Comparison of ENCODE assay signal across 10 cellular contexts in genomic region chr2:94870392-94871225, GRCh38. TPM values are rescaled to one million over a fixed set of nuclear protein-coding genes. Genes with fewer than 3 reads are reported as not detected.
DNase-seq lines count a peak whose midpoint lies in the region; ATAC-seq and TF ChIP-seq lines count a peak whose summit lies in the region.
"Had no signal": no experiment of that assay in that cellular context is flagged by ENCODE, and none has a peak within 500 bp of the region (broad histone marks: within the 10 kb centered on the region; RNA-seq: fewer than 3 reads in every experiment).

No MANE protein-coding gene starts in this region.

- H3K36me3 ChIP-seq in A673 (ENCODE audit: insufficient read depth, low read length, poor library complexity, severe bottlenecking) (no peaks in the 10 kb centered on the region), PC-9 (ENCODE audit: low read depth) (no peaks in the 10 kb centered on the region)
- H3K36me3 ChIP-seq: adrenal gland, thyroid gland had no signal

- H3K4me3 Mint-ChIP-seq in glutamatergic neuron (ENCODE audit: unreplicated experiment), result no peak overlapping the region

- H3K9me2 ChIP-seq in PC-9 (ENCODE audit: insufficient read depth), result no peaks in the 10 kb centered on the region

- no peaks in the 10 kb centered on the region for H3K9me3 ChIP-seq in A673 (ENCODE audit: low read depth, low read length, poor library complexity, severe bottlenecking)
- H3K9me3 ChIP-seq in PC-9 (ENCODE audit: insufficient read depth, low read depth), result no peaks in the 10 kb centered on the region
- H3K9me3 ChIP-seq: adrenal gland, thyroid gland had no signal

- CTCF ChIA-PET in A673 (lab: Charles Lee), result no interaction called here
- CTCF ChIA-PET in GM10248 (lab: Yijun Ruan, JAX), result interaction anchor here (1.0 kb wide), 1 partner anchor 10 kb away, joined by 3 read pairs; no protein-coding TSS in a partner anchor
- CTCF ChIA-PET in PC-9 (lab: Charles Lee), result no interaction called here

- no peaks in the 10 kb centered on the region for H3K79me2 ChIP-seq in PC-9 (ENCODE audit: low read depth)

- H3K4me1 ChIP-seq in A673 (ENCODE audit: insufficient read depth, low read length, poor library complexity, severe bottlenecking), result no peaks in the 10 kb centered on the region
- H3K4me1 ChIP-seq in PC-9 (replicated peaks; ENCODE audit: insufficient read depth), result peaks cover 6% of the 10 kb centered on the region; the same call in 1 of the 2 replicates
- H3K4me1 ChIP-seq: adrenal gland had no signal

- peaks cover 8% of the 10 kb centered on the region for H3K27me3 Mint-ChIP-seq in glutamatergic neuron (ENCODE audit: unreplicated experiment)

- no peaks in the 10 kb centered on the region for H4K20me1 ChIP-seq in PC-9 (ENCODE audit: insufficient read depth)

- TF ChIP-seq CTCF in A673 (conservative IDR thresholded peaks at IDR 0.05; ENCODE audit: low read depth, low read length) (peak; percentile 71), GM10248 (IDR thresholded peaks at IDR 0.05; ENCODE audit: control extremely low read depth, extremely low read depth, low read depth, missing control alignments) (peak; percentile 60), PC-9 (conservative IDR thresholded peaks at IDR 0.05) (peak; percentile 83), glutamatergic neuron (IDR thresholded peaks at IDR 0.05; ENCODE audit: partially characterized antibody, unreplicated experiment) (peak; percentile 77)

- no TSS peak for BruUV-seq in A673 (replicated peaks; lab: Mats Ljungman, UMichigan)
- no TSS peak for BruUV-seq in PC-9 (replicated peaks; lab: Mats Ljungman, UMichigan)

- H3K4me1 Mint-ChIP-seq in glutamatergic neuron (ENCODE audit: low read depth, unreplicated experiment), result no peaks in the 10 kb centered on the region

- peak overlapping the region; percentile 75 for H3K4me2 ChIP-seq in PC-9

- H3F3A ChIP-seq in PC-9 (ENCODE audit: insufficient read depth, low read depth), result no peaks in the 10 kb centered on the region

- no peak overlapping the region for H2AFZ ChIP-seq in PC-9

- intact Hi-C loops in A673 (cut with micrococcal nuclease; ENCODE audit: unreplicated experiment) (loop anchor here (5.0 kb wide), 1 partner anchor 247 kb away; no protein-coding TSS in a partner anchor), PC-9 (cut with micrococcal nuclease; ENCODE audit: unreplicated experiment) (loop anchor here (5.0 to 10.0 kb wide), 2 partner anchors 87 to 334 kb away; partner anchors contain the start of gene ZNF892)

- POLR2A ChIA-PET in A673 (lab: Charles Lee; ENCODE audit: low non-redundant PET), result no interaction called here
- POLR2A ChIA-PET in GM10248 (lab: Yijun Ruan, JAX), result no interaction called here
- POLR2A ChIA-PET in PC-9 (lab: Charles Lee; ENCODE audit: unreplicated experiment), result interaction anchor here (0.6 kb wide), 1 partner anchor 78 kb away, joined by 4 read pairs; no protein-coding TSS in a partner anchor

- H3K9me3 Mint-ChIP-seq in glutamatergic neuron (ENCODE audit: unreplicated experiment), result peaks cover 1% of the 10 kb centered on the region

- H3K27me3 ChIP-seq in A673 (replicated peaks; ENCODE audit: insufficient read depth, low read depth, low read length, poor library complexity) (peaks cover 40% of the 10 kb centered on the region), PC-9 (ENCODE audit: insufficient read depth, low read depth) (0 out of 2 replicates have a peak, but pooled peaks cover under 1% of the 10 kb centered on the region)
- H3K27me3 ChIP-seq: thyroid gland had no signal

- DNase-seq in A673 (ENCODE audit: low spot score) (peak; percentile 25), GM10248 (ENCODE audit: extremely low spot score) (no peak), PC-9 (peak; percentile 58 to 61), glutamatergic neuron (peak; percentile 71), hippocampal formation (lab: John Stamatoyannopoulos, UW) (no peak), NCI-H2171 treated with DMSO at 0.1 percent for 48 hours (lab: John Stamatoyannopoulos, UW) (no peak), GF-D8 (lab: John Stamatoyannopoulos, UW) (no peak)

- no peaks in the 10 kb centered on the region for H3K36me3 Mint-ChIP-seq in glutamatergic neuron (ENCODE audit: unreplicated experiment)

- H3K4me3 ChIP-seq in A673 (ENCODE audit: low read depth, low read length, poor library complexity, severe bottlenecking) (no peak overlapping the region), PC-9 (peak overlapping the region; percentile 44; the same call in 1 of the 2 replicates)
- H3K4me3 ChIP-seq: adrenal gland had no signal

- no peak for ATAC-seq in GM21360 (IDR thresholded peaks at IDR 0.05; ENCODE audit: unreplicated experiment)

- H3K27ac ChIP-seq in A673 (ENCODE audit: low read depth, low read length, poor library complexity, severe bottlenecking) (no peak overlapping the region), PC-9 (no peak overlapping the region)
- H3K27ac ChIP-seq: adrenal gland, thyroid gland had no signal

- H3K27ac Mint-ChIP-seq in glutamatergic neuron (ENCODE audit: unreplicated experiment), result no peak overlapping the region

RNA-seq across cellular contexts. Expression of gene TEKT4, which starts 0.6 kb away (rescaled TPM):
- total RNA-seq in A673 (2021) (not detected in 2 replicates), PC-9 (2021) (0.15 TPM in 1 of 2 replicates, not detected in the other), glutamatergic neuron (ENCODE audit: unreplicated experiment) (not detected)

Comparison
In these comparisons a context has a peak if more than half of its experiments do, and no peak if none do; other contexts are left out.
1. DNase-seq: peak in A673 (single experiment), PC-9 (2 of 2) and glutamatergic neuron (single experiment); none in GM10248 (single experiment), hippocampal formation (0 of 2), NCI-H2171 treated with DMSO at 0.1 percent for 48 hours (single experiment) and GF-D8 (single experiment).
2. Peak in every context shown above with its lines, with median percentiles within 50 percentile points of each other: CTCF ChIP-seq.